ENCODE assay signal across 10 cellular contexts in the genomic region with DNA sequence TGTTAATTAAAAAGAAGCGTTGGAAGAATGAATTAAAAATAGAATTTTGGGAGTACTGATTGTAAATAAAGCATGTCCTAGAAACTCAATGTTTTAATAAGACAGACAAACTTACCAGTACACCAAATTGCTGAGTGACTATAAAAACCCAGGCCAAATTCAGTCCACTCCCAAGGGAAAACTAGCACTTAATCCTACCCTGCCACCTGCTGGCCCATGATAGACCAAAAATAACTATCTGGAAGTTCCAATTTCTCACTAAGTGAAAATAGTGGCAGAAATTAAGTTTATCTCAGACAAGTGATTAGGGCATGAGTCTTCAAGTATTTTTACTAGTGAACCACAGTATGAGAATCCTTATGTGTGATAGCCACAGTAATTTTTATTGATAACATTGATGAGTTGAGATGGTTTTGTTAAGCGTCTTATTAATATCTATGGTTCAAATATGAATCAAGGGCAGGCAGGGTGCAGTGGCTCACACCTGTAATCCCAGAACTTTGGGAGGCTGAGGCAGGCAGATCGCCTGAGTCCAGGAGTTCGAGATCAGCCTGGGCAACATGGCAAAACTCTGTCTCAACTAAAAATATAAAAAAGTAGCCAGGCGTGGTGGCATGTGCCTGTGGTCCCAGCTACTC. TPM values are rescaled to one million over a fixed set of nuclear protein-coding genes. Genes with fewer than 3 reads are reported as not detected.
A peak's percentile ranks its signal among the peaks of the same experiment; 100 is the strongest.
DNase-seq lines count a peak whose midpoint lies in the region; ATAC-seq, FAIRE-seq and TF ChIP-seq lines count a peak whose summit lies in the region.
"Had no signal": no experiment of that assay in that cellular context is flagged by ENCODE, and none has a peak within 500 bp of the region (broad histone marks: within the 10 kb centered on the region; RNA-seq: fewer than 3 reads in every experiment).

No MANE protein-coding gene starts in this region.

- no peaks in the 10 kb centered on the region for H3K9me3 ChIP-seq in astrocyte (ENCODE audit: insufficient read depth, low read depth, low read length)
- no peaks in the 10 kb centered on the region for H3K9me3 ChIP-seq in upper lobe of right lung
- H3K9me3 ChIP-seq: neutrophil had no signal

- peak; percentile 79 for FAIRE-seq in astrocyte (lab: Jason Lieb, UNC)

- H3K27me3 ChIP-seq in astrocyte (ENCODE audit: insufficient read depth, low read length) (no peaks in the 10 kb centered on the region), upper lobe of right lung (no peaks in the 10 kb centered on the region)

- ATAC-seq in upper lobe of right lung, result peak; percentile 72
- no peak for ATAC-seq in HG02571 (IDR thresholded peaks at IDR 0.05; ENCODE audit: unreplicated experiment)
- ATAC-seq: T-cell had no signal

- H3K9me3 Mint-ChIP-seq in astrocyte (ENCODE audit: unreplicated experiment), result no peaks in the 10 kb centered on the region
- H3K9me3 Mint-ChIP-seq: T-cell had no signal

- no peak overlapping the region for H2AFZ ChIP-seq in astrocyte (ENCODE audit: low read depth, low read length)

- no peak overlapping the region for H3K4me3 Mint-ChIP-seq in astrocyte (ENCODE audit: unreplicated experiment)
- H3K4me3 Mint-ChIP-seq: T-cell had no signal

- H3K4me2 ChIP-seq in astrocyte (ENCODE audit: low read length), result no peak overlapping the region

- H3K79me2 ChIP-seq in astrocyte (ENCODE audit: insufficient read depth, low read length), result no peaks in the 10 kb centered on the region

- H3K4me3 ChIP-seq in astrocyte (ENCODE audit: insufficient read depth, low read depth, low read length) (no peak overlapping the region), upper lobe of right lung (no peak overlapping the region)

- H4K20me1 ChIP-seq in astrocyte (ENCODE audit: insufficient read depth, low read length), result no peaks in the 10 kb centered on the region

- no peaks in the 10 kb centered on the region for H3K4me1 ChIP-seq in astrocyte (ENCODE audit: insufficient read depth, low read length)
- H3K4me1 ChIP-seq in upper lobe of right lung, result no peaks in the 10 kb centered on the region

- no peaks in the 10 kb centered on the region for H3K4me1 Mint-ChIP-seq in astrocyte (ENCODE audit: low read depth, unreplicated experiment)
- H3K4me1 Mint-ChIP-seq: T-cell had no signal

- intact Hi-C loops in upper lobe of right lung (cut with DNase I), result no loop called here

- H3K27me3 Mint-ChIP-seq in astrocyte (ENCODE audit: low read depth, unreplicated experiment), result no peaks in the 10 kb centered on the region
- H3K27me3 Mint-ChIP-seq: T-cell had no signal

- TF ChIP-seq CTCF in GM20000 (IDR thresholded peaks at IDR 0.05; ENCODE audit: extremely low read depth, missing control alignments) (peak; percentile 46), astrocyte (IDR thresholded peaks at IDR 0.05; ENCODE audit: insufficient read depth, low read depth, low read length) (peak; percentile 65), upper lobe of right lung (IDR thresholded peaks at IDR 0.05) (peak; percentile 62)

- no peaks in the 10 kb centered on the region for H3K36me3 ChIP-seq in astrocyte (ENCODE audit: insufficient read depth, low read length)
- no peaks in the 10 kb centered on the region for H3K36me3 ChIP-seq in upper lobe of right lung
- H3K36me3 ChIP-seq: neutrophil had no signal

- peak; percentile 35 for DNase-seq in COR-L47 (lab: John Stamatoyannopoulos, UW)
- DNase-seq in GM20000 (ENCODE audit: low spot score), result peak; percentile 27
- DNase-seq in NCI-H526 (lab: John Stamatoyannopoulos, UW), result peak; percentile 67 to 90
- peak; percentile 18 for DNase-seq in astrocyte (ENCODE audit: low read depth)
- peak; percentile 65 for DNase-seq in iris pigment epithelial cell (ENCODE audit: low read depth)
- DNase-seq in upper lobe of right lung, result no peak
- no peak for DNase-seq in cortex of kidney (lab: John Stamatoyannopoulos, UW)

- H3K27ac ChIP-seq in astrocyte (ENCODE audit: low read depth, low read length) (no peak overlapping the region), upper lobe of right lung (no peak overlapping the region)
- H3K27ac ChIP-seq: neutrophil had no signal

- no peak overlapping the region for H3K27ac Mint-ChIP-seq in astrocyte (ENCODE audit: unreplicated experiment)
- H3K27ac Mint-ChIP-seq: T-cell had no signal

- H3K9ac ChIP-seq in astrocyte (ENCODE audit: low read length), result no peak overlapping the region

- no peaks in the 10 kb centered on the region for H3K36me3 Mint-ChIP-seq in astrocyte (ENCODE audit: low read depth, unreplicated experiment)
- H3K36me3 Mint-ChIP-seq: T-cell had no signal

RNA-seq across cellular contexts. Expression of a gene that starts 9.8 kb away (rescaled TPM):
- 27.1 and 32.2 TPM in 2 replicates for total RNA-seq in astrocyte
- total RNA-seq in upper lobe of right lung, result 18.3 TPM

Comparison
In these comparisons a context has a peak if more than half of its experiments do, and no peak if none do; other contexts are left out.
1. DNase-seq: peak in COR-L47 (single experiment), GM20000 (single experiment), NCI-H526 (2 of 2), astrocyte (single experiment) and iris pigment epithelial cell (single experiment); none in upper lobe of right lung (single experiment) and cortex of kidney (single experiment).
2. Peak in every context shown above with its lines, with median percentiles within 50 percentile points of each other: CTCF ChIP-seq.